18 cellular contexts compared by ENCODE assay signal in genomic region chr16:71255721-71256120, GRCh38. TPM values are rescaled to one million over a fixed set of nuclear protein-coding genes. Genes with fewer than 3 reads are reported as not detected.
DNase-seq lines count a peak whose midpoint lies in the region; ATAC-seq, FAIRE-seq and TF ChIP-seq lines count a peak whose summit lies in the region.
"Had no signal": no experiment of that assay in that cellular context is flagged by ENCODE, and none has a peak within 500 bp of the region (broad histone marks: within the 10 kb centered on the region; RNA-seq: fewer than 3 reads in every experiment).

No MANE protein-coding gene starts in this region.

- no peak for ATAC-seq in GM19455 (IDR thresholded peaks at IDR 0.05; ENCODE audit: unreplicated experiment)
- ATAC-seq in activated T-cell treated with anti-CD3 and anti-CD28 coated beads, Interleukin-2, amount 50 U/mL, for 4 hours = no peak
- ATAC-seq in HG02852 (IDR thresholded peaks at IDR 0.05; ENCODE audit: unreplicated experiment) = no peak
- ATAC-seq: stimulated activated effector memory CD8-positive, alpha-beta T cell treated with anti-CD3 and anti-CD28 coated beads, Interleukin-12 subunit alpha, Interleukin-12 subunit beta, amount 100 ng/mL, for 72 hours had no signal

- no peak for TF ChIP-seq POLR2A in H54 (IDR thresholded peaks at IDR 0.05; ENCODE audit: low read depth, low read length)

- intact Hi-C loops in head of caudate nucleus (cut with DNase I) = no loop called here

- H3K27me3 Mint-ChIP-seq in activated T-cell treated with anti-CD3 and anti-CD28 coated beads, Interleukin-2, amount 50 U/mL, for 4 hours (ENCODE audit: low read depth) = peaks cover 23% of the 10 kb centered on the region

- H3K9me3 Mint-ChIP-seq in activated T-cell treated with anti-CD3 and anti-CD28 coated beads, Interleukin-2, amount 50 U/mL, for 4 hours = no peaks in the 10 kb centered on the region
- H3K9me3 Mint-ChIP-seq: activated CD4-positive, alpha-beta memory T cell treated with anti-CD3 and anti-CD28 coated beads for 36 hours; stimulated activated effector memory CD8-positive, alpha-beta T cell treated with anti-CD3 and anti-CD28 coated beads, Interleukin-12 subunit alpha, Interleukin-12 subunit beta, amount 100 ng/mL, for 72 hours had no signal

- no peak overlapping the region for H3K4me3 Mint-ChIP-seq in activated T-cell treated with anti-CD3 and anti-CD28 coated beads, Interleukin-2, amount 50 U/mL, for 4 hours
- H3K4me3 Mint-ChIP-seq: activated CD4-positive, alpha-beta memory T cell treated with anti-CD3 and anti-CD28 coated beads for 36 hours; stimulated activated effector memory CD8-positive, alpha-beta T cell treated with anti-CD3 and anti-CD28 coated beads, Interleukin-12 subunit alpha, Interleukin-12 subunit beta, amount 100 ng/mL, for 72 hours had no signal

- H3K36me3 Mint-ChIP-seq in activated T-cell treated with anti-CD3 and anti-CD28 coated beads, Interleukin-2, amount 50 U/mL, for 4 hours (ENCODE audit: insufficient read depth) = no peaks in the 10 kb centered on the region
- H3K36me3 Mint-ChIP-seq: activated CD4-positive, alpha-beta memory T cell treated with anti-CD3 and anti-CD28 coated beads for 36 hours; stimulated activated effector memory CD8-positive, alpha-beta T cell treated with anti-CD3 and anti-CD28 coated beads, Interleukin-12 subunit alpha, Interleukin-12 subunit beta, amount 100 ng/mL, for 72 hours had no signal

- FAIRE-seq in H54 (lab: Jason Lieb, UNC) = no peak
- FAIRE-seq: colon, TTC549 had no signal

- DNase-seq in C1 segment of cervical spinal cord (lab: John Stamatoyannopoulos, UW) = peak in 9 of 14 donors; percentile 11 to 61 (median 33)
- DNase-seq in NCI-H524 treated with DMSO at 0.1 percent for 48 hours (lab: John Stamatoyannopoulos, UW) = peak; percentile 43
- DNase-seq in head of caudate nucleus = peak; percentile 4 to 77 (median 47)
- DNase-seq in nucleus accumbens (lab: John Stamatoyannopoulos, UW) = peak in 42 of 56 donors; percentile 2 to 71 (median 28)
- no peak for DNase-seq in H54 (ENCODE audit: insufficient read length, low spot score)
- DNase-seq in activated T-cell treated with anti-CD3 and anti-CD28 coated beads, Interleukin-2, amount 50 U/mL, for 4 hours = no peak
- DNase-seq: activated CD4-positive, alpha-beta memory T cell treated with anti-CD3 and anti-CD28 coated beads for 36 hours; BE2C; DMS53; GM23248; IMR-90; kidney glomerular epithelial cell; OCI-M1 had no signal

- no peaks in the 10 kb centered on the region for H3K4me1 Mint-ChIP-seq in activated T-cell treated with anti-CD3 and anti-CD28 coated beads, Interleukin-2, amount 50 U/mL, for 4 hours (ENCODE audit: low read depth)
- H3K4me1 Mint-ChIP-seq: stimulated activated effector memory CD8-positive, alpha-beta T cell treated with anti-CD3 and anti-CD28 coated beads, Interleukin-12 subunit alpha, Interleukin-12 subunit beta, amount 100 ng/mL, for 72 hours had no signal

RNA-seq across cellular contexts. Expression of gene HYDIN, which starts 25.2 kb away (rescaled TPM):
- not detected for total RNA-seq in activated T-cell treated with anti-CD3 and anti-CD28 coated beads, Interleukin-2, amount 50 U/mL, for 4 hours
- total RNA-seq: activated CD4-positive, alpha-beta memory T cell treated with anti-CD3 and anti-CD28 coated beads for 36 hours had no signal

RNA-seq across cellular contexts. Expression of gene CMTR2, which starts 33.5 kb away (rescaled TPM):
- total RNA-seq in activated T-cell treated with anti-CD3 and anti-CD28 coated beads, Interleukin-2, amount 50 U/mL, for 4 hours = 10 to 100 TPM; 19.4 to 25.8 (median 24.3) TPM

Comparison
In these comparisons a context has a peak if more than half of its experiments do, and no peak if none do; other contexts are left out.
1. DNase-seq: peak in C1 segment of cervical spinal cord (9 of 14), NCI-H524 treated with DMSO at 0.1 percent for 48 hours (single experiment), head of caudate nucleus (42 of 42) and nucleus accumbens (42 of 56); none in H54 (single experiment) and activated T-cell treated with anti-CD3 and anti-CD28 coated beads, Interleukin-2, amount 50 U/mL, for 4 hours (single experiment).